2 cellular contexts compared by ENCODE assay signal in genomic region chr1:15728937-15729657, GRCh38.
TF ChIP-seq lines count a peak whose summit lies in the region.

No MANE protein-coding gene starts in this region.

TF ChIP-seq in IMR-90, 13 proteins besides CTCF, POLR2A, EP300 and RAD21:
- TF ChIP-seq NFE2L2 (IDR thresholded peaks at IDR 0.05; ENCODE audit: low read depth, low read length) = no peak
- no peak for TF ChIP-seq FOS (IDR thresholded peaks at IDR 0.05; ENCODE audit: low read depth, low read length)
- TF ChIP-seq RCOR1 (IDR thresholded peaks at IDR 0.05; ENCODE audit: insufficient replicate concordance, low read length) = no peak
- no peak for TF ChIP-seq MAFK (IDR thresholded peaks at IDR 0.05; ENCODE audit: low read depth, low read length)
- no peak for TF ChIP-seq CEBPB (IDR thresholded peaks at IDR 0.05; ENCODE audit: low read depth, low read length)
- TF ChIP-seq CHD1 (IDR thresholded peaks at IDR 0.05; ENCODE audit: low read depth, low read length) = no peak
- TF ChIP-seq USF2 (IDR thresholded peaks at IDR 0.05; ENCODE audit: low read depth, low read length) = no peak
- TF ChIP-seq MAZ (IDR thresholded peaks at IDR 0.05; ENCODE audit: borderline replicate concordance, low read depth, low read length) = no peak
- no peak for TF ChIP-seq BHLHE40 (IDR thresholded peaks at IDR 0.05; ENCODE audit: low read depth, low read length)
- TF ChIP-seq SMC3 (IDR thresholded peaks at IDR 0.05; ENCODE audit: low read depth, low read length) = no peak
- no peak for TF ChIP-seq RFX5 (IDR thresholded peaks at IDR 0.05; ENCODE audit: low read depth, low read length)
- TF ChIP-seq MXI1 (IDR thresholded peaks at IDR 0.05; ENCODE audit: borderline replicate concordance, low read depth, low read length) = no peak
- TF ChIP-seq ELK1 (IDR thresholded peaks at IDR 0.05; ENCODE audit: borderline replicate concordance, low read depth, low read length) = no peak

TF ChIP-seq in GM12878, 131 proteins besides CTCF, POLR2A, EP300 and RAD21:
- TF ChIP-seq GATAD2B (conservative IDR thresholded peaks at IDR 0.05; ENCODE audit: low read depth) (no peak), TAF1 (IDR thresholded peaks at IDR 0.05; ENCODE audit: borderline replicate concordance, low read depth, low read length) (no peak), GABPA (IDR thresholded peaks at IDR 0.05; ENCODE audit: low read depth) (no peak), PML (IDR thresholded peaks at IDR 0.05; ENCODE audit: low read length) (no peak), ESRRA (IDR thresholded peaks at IDR 0.05; ENCODE audit: low read length) (no peak), MAX (IDR thresholded peaks at IDR 0.05; ENCODE audit: low read depth, low read length) (no peak), RFX5 (IDR thresholded peaks at IDR 0.05; ENCODE audit: low read depth, low read length) (no peak), ZNF687 (IDR thresholded peaks at IDR 0.05) (no peak), ATF3 (IDR thresholded peaks at IDR 0.05; ENCODE audit: borderline replicate concordance, extremely low read depth, low read depth, low read length) (no peak), NR2C2 (IDR thresholded peaks at IDR 0.05; ENCODE audit: borderline replicate concordance, control insufficient read depth, insufficient read length, low read depth) (no peak), POLR2AphosphoS5 (IDR thresholded peaks at IDR 0.05; ENCODE audit: low read length) (no peak), ZBTB40 (IDR thresholded peaks at IDR 0.05; ENCODE audit: borderline replicate concordance) (no peak), IRF5 (IDR thresholded peaks at IDR 0.05; ENCODE audit: borderline replicate concordance) (no peak)
